In genomic region chr19:3699071-3699740, GRCh38 we compare ENCODE assay signal across 8 cellular contexts. TPM values are rescaled to one million over a fixed set of nuclear protein-coding genes. Genes with fewer than 3 reads are reported as not detected.
A peak's percentile ranks its signal among the peaks of the same experiment; 100 is the strongest.
DNase-seq lines count a peak whose midpoint lies in the region; ATAC-seq and TF ChIP-seq lines count a peak whose summit lies in the region.

No MANE protein-coding gene starts in this region.

- H3K27ac Mint-ChIP-seq in activated naive CD4-positive, alpha-beta T cell treated with anti-CD3 and anti-CD28 coated beads, Interleukin-2, amount 10 ng/mL, durations not matched to agents 7 days and 5 days = peak overlapping the region; percentile 83
- peak overlapping the region; percentile 79 for H3K27ac Mint-ChIP-seq in glutamatergic neuron (ENCODE audit: unreplicated experiment)
- H3K27ac Mint-ChIP-seq in osteocyte (ENCODE audit: unreplicated experiment) = peak overlapping the region; percentile 89

- no peaks in the 10 kb centered on the region for H3K79me2 ChIP-seq in Karpas-422 (ENCODE audit: low read length)

- DNase-seq in EL = peak; percentile 60
- DNase-seq in Karpas-422 = no peak
- peak; percentile 56 for DNase-seq in activated naive CD4-positive, alpha-beta T cell treated with anti-CD3 and anti-CD28 coated beads, Interleukin-2, amount 10 ng/mL, durations not matched to agents 7 days and 5 days
- no peak for DNase-seq in glutamatergic neuron
- no peak for DNase-seq in osteocyte (ENCODE audit: extremely low spot score, unreplicated experiment)
- DNase-seq in OCI-M2 (lab: John Stamatoyannopoulos, UW; ENCODE audit: unreplicated experiment) = no peak

- H3K27me3 ChIP-seq in Karpas-422 (ENCODE audit: low read length) = no peaks in the 10 kb centered on the region

- peak overlapping the region; percentile 82 for H3K4me2 ChIP-seq in Karpas-422 (ENCODE audit: low read depth, low read length, poor library complexity, severe bottlenecking)

- H3K4me1 ChIP-seq in Karpas-422 (ENCODE audit: low read length) = peaks cover 9% of the 10 kb centered on the region

- H3K9me3 Mint-ChIP-seq in activated naive CD4-positive, alpha-beta T cell treated with anti-CD3 and anti-CD28 coated beads, Interleukin-2, amount 10 ng/mL, durations not matched to agents 7 days and 5 days = no peaks in the 10 kb centered on the region
- H3K9me3 Mint-ChIP-seq in glutamatergic neuron (ENCODE audit: unreplicated experiment) = peaks cover 10% of the 10 kb centered on the region
- H3K9me3 Mint-ChIP-seq in osteocyte (ENCODE audit: unreplicated experiment) = no peaks in the 10 kb centered on the region

- H3K4me3 Mint-ChIP-seq in activated naive CD4-positive, alpha-beta T cell treated with anti-CD3 and anti-CD28 coated beads, Interleukin-2, amount 10 ng/mL, durations not matched to agents 7 days and 5 days = peak overlapping the region; percentile 92
- H3K4me3 Mint-ChIP-seq in glutamatergic neuron (ENCODE audit: unreplicated experiment) = peak overlapping the region; percentile 92
- peak overlapping the region; percentile 92 for H3K4me3 Mint-ChIP-seq in osteocyte (ENCODE audit: unreplicated experiment)

- H2AFZ ChIP-seq in Karpas-422 (ENCODE audit: low read length) = no peak overlapping the region

- peaks cover 2% of the 10 kb centered on the region for H3K36me3 Mint-ChIP-seq in activated naive CD4-positive, alpha-beta T cell treated with anti-CD3 and anti-CD28 coated beads, Interleukin-2, amount 10 ng/mL, durations not matched to agents 7 days and 5 days
- H3K36me3 Mint-ChIP-seq in glutamatergic neuron (ENCODE audit: unreplicated experiment) = no peaks in the 10 kb centered on the region
- H3K36me3 Mint-ChIP-seq in osteocyte (ENCODE audit: unreplicated experiment) = no peaks in the 10 kb centered on the region

- no peak for TF ChIP-seq CTCF in glutamatergic neuron (IDR thresholded peaks at IDR 0.05; ENCODE audit: partially characterized antibody, unreplicated experiment)
- no peak for TF ChIP-seq CTCF in osteocyte (IDR thresholded peaks at IDR 0.05)

- H3K4me1 Mint-ChIP-seq in activated naive CD4-positive, alpha-beta T cell treated with anti-CD3 and anti-CD28 coated beads, Interleukin-2, amount 10 ng/mL, durations not matched to agents 7 days and 5 days = peaks cover 19% of the 10 kb centered on the region
- H3K4me1 Mint-ChIP-seq in glutamatergic neuron (ENCODE audit: low read depth, unreplicated experiment) (peaks cover 9% of the 10 kb centered on the region), osteocyte (ENCODE audit: unreplicated experiment) (peaks cover 24% of the 10 kb centered on the region)

- ATAC-seq in HG03175 (IDR thresholded peaks at IDR 0.05; ENCODE audit: unreplicated experiment) = no peak
- ATAC-seq in HG03342 (IDR thresholded peaks at IDR 0.05; ENCODE audit: unreplicated experiment) = no peak

- peaks cover 25% of the 10 kb centered on the region for H4K20me1 ChIP-seq in Karpas-422 (ENCODE audit: insufficient read depth, low read depth, low read length)

- H3K4me3 ChIP-seq in Karpas-422 (ENCODE audit: low read length) = peak overlapping the region; percentile 77

- CTCF ChIA-PET in activated naive CD4-positive, alpha-beta T cell treated with anti-CD3 and anti-CD28 coated beads, Interleukin-2, amount 10 ng/mL, durations not matched to agents 7 days and 5 days (lab: Charles Lee) = interaction anchor here (0.8 to 2.2 kb wide), 4 partner anchors 8 to 149 kb away, joined by 3 to 9 read pairs (median 6); partner anchors contain the start of gene TJP3

- peaks cover 9% of the 10 kb centered on the region for H3K27me3 Mint-ChIP-seq in activated naive CD4-positive, alpha-beta T cell treated with anti-CD3 and anti-CD28 coated beads, Interleukin-2, amount 10 ng/mL, durations not matched to agents 7 days and 5 days
- H3K27me3 Mint-ChIP-seq in glutamatergic neuron (ENCODE audit: unreplicated experiment) (no peaks in the 10 kb centered on the region), osteocyte (ENCODE audit: unreplicated experiment) (no peaks in the 10 kb centered on the region)

- H3K9me2 ChIP-seq in Karpas-422 (replicated peaks; ENCODE audit: insufficient read depth, low read length) = no peaks in the 10 kb centered on the region

- peak overlapping the region; percentile 70 for H3K9ac ChIP-seq in Karpas-422 (ENCODE audit: low read length)

- H3K27ac ChIP-seq in Karpas-422 (ENCODE audit: low read length) = no peak overlapping the region

- H3K36me3 ChIP-seq in Karpas-422 (ENCODE audit: insufficient read depth, low read length) = no peaks in the 10 kb centered on the region

- no peaks in the 10 kb centered on the region for H3K9me3 ChIP-seq in Karpas-422 (ENCODE audit: low read length)

RNA-seq across cellular contexts. Expression of gene PIP5K1C, which starts 1.1 kb away (rescaled TPM):
- 4.2 and 4.4 TPM in 2 replicates for total RNA-seq in Karpas-422 (2014; rRNA removed; shearing (Covaris generic); ENCODE audit: low replicate concordance)
- 169 TPM for total RNA-seq in glutamatergic neuron (ENCODE audit: unreplicated experiment)
- 73.0 and 75.7 TPM in 2 replicates for total RNA-seq in osteocyte

RNA-seq across cellular contexts. Expression of gene TJP3, which starts 9.0 kb away (rescaled TPM):
- total RNA-seq in Karpas-422 (2014; rRNA removed; shearing (Covaris generic); ENCODE audit: low replicate concordance) = not detected in 2 replicates
- total RNA-seq in glutamatergic neuron (ENCODE audit: unreplicated experiment) (3.1 TPM), osteocyte (not detected in 2 replicates)

Comparison
In these comparisons a context has a peak if more than half of its experiments do, and no peak if none do; other contexts are left out.
1. DNase-seq: peak in EL (single experiment) and activated naive CD4-positive, alpha-beta T cell treated with anti-CD3 and anti-CD28 coated beads, Interleukin-2, amount 10 ng/mL, durations not matched to agents 7 days and 5 days (single experiment); none in Karpas-422 (single experiment), glutamatergic neuron (single experiment), osteocyte (single experiment) and OCI-M2 (single experiment).
2. RNA of gene PIP5K1C, which starts 1.1 kb away (total RNA-seq): 169 TPM in glutamatergic neuron (single experiment) and 73.0 to 75.7 TPM in osteocyte; 4.2 to 4.4 TPM in Karpas-422; every median in the first group is over 10 times any median in the second.
3. Peak in every context shown above with its lines, with median percentiles within 50 percentile points of each other: H3K27ac Mint-ChIP-seq and H3K4me3 Mint-ChIP-seq.